In the genomic region with DNA sequence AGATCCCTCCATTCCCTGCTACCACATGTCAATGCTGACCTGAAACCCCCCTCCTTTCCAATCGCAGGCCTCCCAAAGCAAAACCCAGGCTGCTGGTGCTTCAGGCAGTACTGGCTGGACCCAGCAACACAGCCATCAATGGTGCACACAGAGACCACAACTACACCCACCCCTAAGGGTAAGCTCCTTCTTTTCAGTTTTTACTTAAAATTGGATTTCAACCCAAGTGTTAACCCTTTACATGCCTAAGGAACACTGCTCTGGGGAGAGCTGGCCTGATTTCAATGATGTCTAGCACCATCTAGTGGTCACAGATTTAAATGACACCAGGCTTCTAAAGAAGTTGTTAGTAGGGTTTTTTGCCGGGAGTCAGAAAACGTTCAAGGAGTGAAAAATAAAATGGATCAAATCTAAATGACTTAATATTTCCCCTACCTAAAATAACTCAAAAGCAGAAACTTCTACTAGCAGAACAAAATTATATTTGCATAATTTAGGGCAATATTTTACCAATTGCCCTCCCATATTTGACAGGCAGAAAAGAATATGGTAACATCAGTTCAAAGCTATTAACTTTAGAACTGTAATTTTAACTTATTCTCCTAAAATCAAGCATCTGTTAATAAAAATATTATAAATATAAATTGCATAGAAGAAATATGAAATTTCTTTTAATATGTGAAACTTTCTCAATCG, we compare ENCODE assay signal across 8 cellular contexts. TPM values are rescaled to one million over a fixed set of nuclear protein-coding genes. Genes with fewer than 3 reads are reported as not detected.
A peak's percentile ranks its signal among the peaks of the same experiment; 100 is the strongest.
DNase-seq lines count a peak whose midpoint lies in the region; ATAC-seq, FAIRE-seq and TF ChIP-seq lines count a peak whose summit lies in the region.

No MANE protein-coding gene starts in this region.

- no peaks in the 10 kb centered on the region for H3K4me1 ChIP-seq in A549

- TF ChIP-seq CTCF in A549 (IDR thresholded peaks at IDR 0.05) (peak; percentile 75), RWPE1 (conservative IDR thresholded peaks at IDR 0.05; ENCODE audit: low read depth) (peak; percentile 79)

- H3K4me3 ChIP-seq in A549: no peak overlapping the region

- DNase-seq in A549 (ENCODE audit: low read depth in 1 of 2, low spot score in 1 of 2): peak; percentile 32 to 51
- DNase-seq in GF-D8 (lab: John Stamatoyannopoulos, UW): peak; percentile 17
- peak; percentile 63 for DNase-seq in LoVo (ENCODE audit: low spot score)
- DNase-seq in RWPE1 (ENCODE audit: low spot score): peak; percentile 31
- DNase-seq in dermis microvascular lymphatic vessel endothelial cell (ENCODE audit: low read depth in 2 of 2): peak; percentile 12 to 52
- peak; percentile 58 to 60 for DNase-seq in lung microvascular endothelial cell (ENCODE audit: low read depth in 2 of 2)
- no peak for DNase-seq in activated naive CD4-positive, alpha-beta T cell (lab: John Stamatoyannopoulos, UW)

- ATAC-seq in A549 (peak in 1 of 2 experiments; percentile 51; a peak in 2 of 6 replicates), HG02588 (IDR thresholded peaks at IDR 0.05; ENCODE audit: unreplicated experiment) (no peak)

- TF ChIP-seq EP300 in A549 (IDR thresholded peaks at IDR 0.05): no peak

- no peak overlapping the region for H3K27ac ChIP-seq in A549
- no peak overlapping the region for H3K27ac ChIP-seq in RWPE1

- no peaks in the 10 kb centered on the region for H3K9me3 ChIP-seq in A549

- POLR2A ChIA-PET in A549 (lab: Yijun Ruan, JAX) (no interaction called here), RWPE1 (lab: Yijun Ruan, JAX; ENCODE audit: low non-redundant PET) (no interaction called here)

- no peak for TF ChIP-seq POLR2A in A549 (IDR thresholded peaks at IDR 0.05; ENCODE audit: low read length)

- FAIRE-seq in A549 (lab: Jason Lieb, UNC): no peak

- no peak overlapping the region for H3K4me2 ChIP-seq in A549

- WGBS in A549 (ENCODE audit: missing lambda C conversion rate): 50% methylated on average over 4 of the region's 4 CpGs

- peak; percentile 51 to 63 for TF ChIP-seq RAD21 in A549 (conservative IDR thresholded peaks at IDR 0.05 in 1 of 2, IDR thresholded peaks at IDR 0.05 in 1 of 2)

- CTCF ChIA-PET in A549 (lab: Yijun Ruan, JAX) (interaction anchor here (0.8 to 2.4 kb wide), 25 partner anchors 8 to 860 kb away, joined by 3 to 18 read pairs (median 3); no protein-coding TSS in a partner anchor), RWPE1 (lab: Yijun Ruan, JAX) (interaction anchor here (0.7 to 1.9 kb wide), 7 partner anchors 8 to 959 kb away, joined by 3 to 5 read pairs (median 4); a partner anchor contains a TSS)

TF ChIP-seq in A549, 52 proteins besides CTCF, POLR2A, EP300 and RAD21:
- TF ChIP-seq FOSL2 (IDR thresholded peaks at IDR 0.05) (no peak), FOSL2 (CRISPR knock-in tag; IDR thresholded peaks at IDR 0.05) (no peak), SMC3 (IDR thresholded peaks at IDR 0.05) (peak; percentile 43; the same call in 2 of the 3 replicates), NR3C1 (IDR thresholded peaks at IDR 0.05) (no peak)

RNA-seq across cellular contexts. Expression of a gene that starts 24.6 kb away (rescaled TPM):
- polyA plus RNA-seq in A549 (2011; rRNA removed) (71.2 and 75.6 TPM in 2 replicates), A549 (2017; fragmentation: RNase III; extraction: RNeasy Plus Mini Kit Qiagen cat#74134 plus additional on column Dnase treatment) (40.6 to 45.1 TPM (median 41.3 TPM) in 3 replicates)
- polyA plus RNA-seq in A549 (2012; cell fraction: cytosol; rRNA removed): 50.4 and 63.1 TPM in 2 replicates
- 24.9 and 43.9 TPM in 2 replicates for polyA plus RNA-seq in A549 (2012; cell fraction: nucleus; rRNA removed)
- 46.2 and 47.9 TPM in 2 replicates for polyA minus RNA-seq in A549 (2011; rRNA and poly(A)+ RNA removed)
- total RNA-seq in dermis microvascular lymphatic vessel endothelial cell (34.9 and 47.6 TPM in 2 replicates), lung microvascular endothelial cell (36.3 and 36.8 TPM in 2 replicates)

RNA-seq across cellular contexts. Expression of a gene that starts 59.8 kb away (rescaled TPM):
- polyA plus RNA-seq in A549 (2011; rRNA removed): 237 and 309 TPM in 2 replicates
- 63.3 and 69.9 TPM in 2 replicates for polyA plus RNA-seq in A549 (2012; cell fraction: cytosol; rRNA removed)
- 47.7 and 99.2 TPM in 2 replicates for polyA plus RNA-seq in A549 (2012; cell fraction: nucleus; rRNA removed)
- polyA plus RNA-seq in A549 (2017; fragmentation: RNase III; extraction: RNeasy Plus Mini Kit Qiagen cat#74134 plus additional on column Dnase treatment): 310 to 351 TPM (median 313 TPM) in 3 replicates
- polyA minus RNA-seq in A549 (2011; rRNA and poly(A)+ RNA removed): 172 and 182 TPM in 2 replicates
- total RNA-seq in dermis microvascular lymphatic vessel endothelial cell: 81.5 and 83.8 TPM in 2 replicates
- total RNA-seq in lung microvascular endothelial cell: 76.5 and 99.6 TPM in 2 replicates

Comparison
In these comparisons a context has a peak if more than half of its experiments do, and no peak if none do; other contexts are left out.
1. DNase-seq: peak in A549 (2 of 2), GF-D8 (single experiment), LoVo (single experiment), RWPE1 (single experiment), dermis microvascular lymphatic vessel endothelial cell (2 of 2) and lung microvascular endothelial cell (2 of 2); none in activated naive CD4-positive, alpha-beta T cell (0 of 4).